Comparison of ENCODE assay signal across 1 cellular context in the genomic region with DNA sequence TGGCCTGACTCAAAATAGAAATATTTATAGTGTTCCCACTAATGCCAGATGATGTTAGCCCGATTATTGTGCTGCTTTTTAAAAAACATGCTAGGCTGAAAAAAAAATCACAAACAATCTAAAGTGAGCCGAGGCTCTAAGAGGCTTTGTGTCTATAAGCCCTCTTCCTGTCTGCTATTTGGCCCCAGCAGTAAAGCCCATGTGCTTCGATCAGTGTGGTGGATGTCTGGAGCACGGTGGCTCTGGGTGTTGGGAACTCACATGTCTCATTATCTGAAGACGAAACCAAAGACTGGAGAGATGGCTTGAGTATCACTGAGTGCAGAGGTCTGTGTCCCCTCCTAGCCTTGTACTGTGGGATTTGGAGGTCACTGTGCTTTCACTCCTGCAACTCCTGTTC.
TF ChIP-seq lines count a peak whose summit lies in the region.

No MANE protein-coding gene starts in this region.

TF ChIP-seq in K562, 482 proteins besides CTCF, POLR2A, EP300 and RAD21:
- TF ChIP-seq HMG20A (CRISPR knock-in tag; conservative IDR thresholded peaks at IDR 0.05) (no peak), CC2D1A (IDR thresholded peaks at IDR 0.05) (no peak), CBX2 (IDR thresholded peaks at IDR 0.05; ENCODE audit: insufficient read depth, low read length, poor library complexity, severe bottlenecking) (no peak), POU5F1 (IDR thresholded peaks at IDR 0.05; ENCODE audit: borderline replicate concordance, low read depth, low read length, partially characterized antibody) (no peak), MAFK (IDR thresholded peaks at IDR 0.05; ENCODE audit: low read length) (no peak)
- TF ChIP-seq, protein P1, sequence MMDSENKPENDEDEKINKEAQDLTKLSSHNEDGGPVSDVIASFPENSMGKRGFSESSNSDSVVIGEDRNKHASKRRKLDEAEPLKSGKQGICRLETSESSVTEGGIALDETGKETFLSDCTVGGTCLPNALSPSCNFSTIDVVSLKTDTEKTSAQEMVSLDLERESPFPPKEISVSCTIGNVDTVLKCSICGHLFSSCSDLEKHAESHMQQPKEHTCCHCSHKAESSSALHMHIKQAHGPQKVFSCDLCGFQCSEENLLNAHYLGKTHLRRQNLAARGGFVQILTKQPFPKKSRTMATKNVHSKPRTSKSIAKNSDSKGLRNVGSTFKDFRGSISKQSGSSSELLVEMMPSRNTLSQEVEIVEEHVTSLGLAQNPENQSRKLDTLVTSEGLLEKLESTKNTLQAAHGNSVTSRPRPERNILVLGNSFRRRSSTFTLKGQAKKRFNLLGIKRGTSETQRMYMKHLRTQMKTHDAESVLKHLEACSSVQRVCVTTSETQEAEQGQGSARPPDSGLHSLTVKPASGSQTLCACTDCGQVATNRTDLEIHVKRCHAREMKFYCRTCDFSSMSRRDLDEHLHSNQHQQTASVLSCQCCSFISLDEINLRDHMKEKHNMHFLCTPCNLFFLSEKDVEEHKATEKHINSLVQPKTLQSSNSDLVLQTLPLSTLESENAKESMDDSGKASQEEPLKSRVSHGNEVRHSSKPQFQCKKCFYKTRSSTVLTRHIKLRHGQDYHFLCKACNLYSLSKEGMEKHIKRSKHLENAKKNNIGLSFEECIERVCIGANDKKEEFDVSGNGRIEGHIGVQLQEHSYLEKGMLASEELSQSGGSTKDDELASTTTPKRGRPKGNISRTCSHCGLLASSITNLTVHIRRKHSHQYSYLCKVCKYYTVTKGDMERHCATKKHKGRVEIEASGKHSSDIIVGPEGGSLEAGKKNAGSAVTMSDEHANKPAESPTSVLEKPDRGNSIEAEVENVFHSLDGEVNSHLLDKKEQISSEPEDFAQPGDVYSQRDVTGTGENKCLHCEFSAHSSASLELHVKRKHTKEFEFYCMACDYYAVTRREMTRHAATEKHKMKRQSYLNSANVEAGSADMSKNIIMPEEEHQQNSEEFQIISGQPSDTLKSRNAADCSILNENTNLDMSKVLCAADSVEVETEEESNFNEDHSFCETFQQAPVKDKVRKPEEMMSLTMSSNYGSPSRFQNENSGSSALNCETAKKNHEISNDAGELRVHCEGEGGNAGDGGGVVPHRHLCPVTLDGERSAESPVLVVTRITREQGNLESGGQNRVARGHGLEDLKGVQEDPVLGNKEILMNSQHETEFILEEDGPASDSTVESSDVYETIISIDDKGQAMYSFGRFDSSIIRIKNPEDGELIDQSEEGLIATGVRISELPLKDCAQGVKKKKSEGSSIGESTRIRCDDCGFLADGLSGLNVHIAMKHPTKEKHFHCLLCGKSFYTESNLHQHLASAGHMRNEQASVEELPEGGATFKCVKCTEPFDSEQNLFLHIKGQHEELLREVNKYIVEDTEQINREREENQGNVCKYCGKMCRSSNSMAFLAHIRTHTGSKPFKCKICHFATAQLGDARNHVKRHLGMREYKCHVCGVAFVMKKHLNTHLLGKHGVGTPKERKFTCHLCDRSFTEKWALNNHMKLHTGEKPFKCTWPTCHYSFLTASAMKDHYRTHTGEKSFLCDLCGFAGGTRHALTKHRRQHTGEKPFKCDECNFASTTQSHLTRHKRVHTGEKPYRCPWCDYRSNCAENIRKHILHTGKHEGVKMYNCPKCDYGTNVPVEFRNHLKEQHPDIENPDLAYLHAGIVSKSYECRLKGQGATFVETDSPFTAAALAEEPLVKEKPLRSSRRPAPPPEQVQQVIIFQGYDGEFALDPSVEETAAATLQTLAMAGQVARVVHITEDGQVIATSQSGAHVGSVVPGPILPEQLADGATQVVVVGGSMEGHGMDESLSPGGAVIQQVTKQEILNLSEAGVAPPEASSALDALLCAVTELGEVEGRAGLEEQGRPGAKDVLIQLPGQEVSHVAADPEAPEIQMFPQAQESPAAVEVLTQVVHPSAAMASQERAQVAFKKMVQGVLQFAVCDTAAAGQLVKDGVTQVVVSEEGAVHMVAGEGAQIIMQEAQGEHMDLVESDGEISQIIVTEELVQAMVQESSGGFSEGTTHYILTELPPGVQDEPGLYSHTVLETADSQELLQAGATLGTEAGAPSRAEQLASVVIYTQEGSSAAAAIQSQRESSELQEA (IDR thresholded peaks at IDR 0.05; ENCODE audit: low read depth) = no peak
- TF ChIP-seq, protein P2, sequence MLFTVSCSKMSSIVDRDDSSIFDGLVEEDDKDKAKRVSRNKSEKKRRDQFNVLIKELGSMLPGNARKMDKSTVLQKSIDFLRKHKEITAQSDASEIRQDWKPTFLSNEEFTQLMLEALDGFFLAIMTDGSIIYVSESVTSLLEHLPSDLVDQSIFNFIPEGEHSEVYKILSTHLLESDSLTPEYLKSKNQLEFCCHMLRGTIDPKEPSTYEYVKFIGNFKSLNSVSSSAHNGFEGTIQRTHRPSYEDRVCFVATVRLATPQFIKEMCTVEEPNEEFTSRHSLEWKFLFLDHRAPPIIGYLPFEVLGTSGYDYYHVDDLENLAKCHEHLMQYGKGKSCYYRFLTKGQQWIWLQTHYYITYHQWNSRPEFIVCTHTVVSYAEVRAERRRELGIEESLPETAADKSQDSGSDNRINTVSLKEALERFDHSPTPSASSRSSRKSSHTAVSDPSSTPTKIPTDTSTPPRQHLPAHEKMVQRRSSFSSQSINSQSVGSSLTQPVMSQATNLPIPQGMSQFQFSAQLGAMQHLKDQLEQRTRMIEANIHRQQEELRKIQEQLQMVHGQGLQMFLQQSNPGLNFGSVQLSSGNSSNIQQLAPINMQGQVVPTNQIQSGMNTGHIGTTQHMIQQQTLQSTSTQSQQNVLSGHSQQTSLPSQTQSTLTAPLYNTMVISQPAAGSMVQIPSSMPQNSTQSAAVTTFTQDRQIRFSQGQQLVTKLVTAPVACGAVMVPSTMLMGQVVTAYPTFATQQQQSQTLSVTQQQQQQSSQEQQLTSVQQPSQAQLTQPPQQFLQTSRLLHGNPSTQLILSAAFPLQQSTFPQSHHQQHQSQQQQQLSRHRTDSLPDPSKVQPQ (CRISPR knock-in tag; IDR thresholded peaks at IDR 0.05; ENCODE audit: borderline replicate concordance) = no peak
- TF ChIP-seq, protein P3, sequence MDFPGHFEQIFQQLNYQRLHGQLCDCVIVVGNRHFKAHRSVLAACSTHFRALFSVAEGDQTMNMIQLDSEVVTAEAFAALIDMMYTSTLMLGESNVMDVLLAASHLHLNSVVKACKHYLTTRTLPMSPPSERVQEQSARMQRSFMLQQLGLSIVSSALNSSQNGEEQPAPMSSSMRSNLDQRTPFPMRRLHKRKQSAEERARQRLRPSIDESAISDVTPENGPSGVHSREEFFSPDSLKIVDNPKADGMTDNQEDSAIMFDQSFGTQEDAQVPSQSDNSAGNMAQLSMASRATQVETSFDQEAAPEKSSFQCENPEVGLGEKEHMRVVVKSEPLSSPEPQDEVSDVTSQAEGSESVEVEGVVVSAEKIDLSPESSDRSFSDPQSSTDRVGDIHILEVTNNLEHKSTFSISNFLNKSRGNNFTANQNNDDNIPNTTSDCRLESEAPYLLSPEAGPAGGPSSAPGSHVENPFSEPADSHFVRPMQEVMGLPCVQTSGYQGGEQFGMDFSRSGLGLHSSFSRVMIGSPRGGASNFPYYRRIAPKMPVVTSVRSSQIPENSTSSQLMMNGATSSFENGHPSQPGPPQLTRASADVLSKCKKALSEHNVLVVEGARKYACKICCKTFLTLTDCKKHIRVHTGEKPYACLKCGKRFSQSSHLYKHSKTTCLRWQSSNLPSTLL (IDR thresholded peaks at IDR 0.05) = no peak
- TF ChIP-seq, protein P4, sequence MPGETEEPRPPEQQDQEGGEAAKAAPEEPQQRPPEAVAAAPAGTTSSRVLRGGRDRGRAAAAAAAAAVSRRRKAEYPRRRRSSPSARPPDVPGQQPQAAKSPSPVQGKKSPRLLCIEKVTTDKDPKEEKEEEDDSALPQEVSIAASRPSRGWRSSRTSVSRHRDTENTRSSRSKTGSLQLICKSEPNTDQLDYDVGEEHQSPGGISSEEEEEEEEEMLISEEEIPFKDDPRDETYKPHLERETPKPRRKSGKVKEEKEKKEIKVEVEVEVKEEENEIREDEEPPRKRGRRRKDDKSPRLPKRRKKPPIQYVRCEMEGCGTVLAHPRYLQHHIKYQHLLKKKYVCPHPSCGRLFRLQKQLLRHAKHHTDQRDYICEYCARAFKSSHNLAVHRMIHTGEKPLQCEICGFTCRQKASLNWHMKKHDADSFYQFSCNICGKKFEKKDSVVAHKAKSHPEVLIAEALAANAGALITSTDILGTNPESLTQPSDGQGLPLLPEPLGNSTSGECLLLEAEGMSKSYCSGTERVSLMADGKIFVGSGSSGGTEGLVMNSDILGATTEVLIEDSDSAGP (CRISPR knock-in tag; IDR thresholded peaks at IDR 0.05) = no peak
